17 cellular contexts compared by ENCODE assay signal in the genomic region with DNA sequence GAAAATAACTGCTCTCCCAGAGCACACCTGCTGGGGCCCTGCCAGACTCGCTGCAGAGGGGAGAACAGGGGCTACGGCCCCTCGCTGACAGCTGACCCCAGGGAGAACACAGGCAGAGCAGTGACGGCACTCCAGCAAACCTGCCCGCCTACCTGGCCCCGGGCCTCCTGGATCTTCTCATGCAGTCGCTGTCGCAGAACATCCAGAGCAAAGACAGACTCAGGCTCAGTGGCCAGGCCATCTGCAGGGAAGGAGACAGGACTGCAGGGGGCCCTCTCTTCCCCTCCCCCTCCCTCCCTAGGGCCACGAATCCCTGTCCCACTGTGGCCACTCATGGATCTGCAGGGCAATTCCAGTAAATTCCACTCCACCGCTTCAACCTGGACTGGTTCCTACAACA. TPM values are rescaled to one million over a fixed set of nuclear protein-coding genes. Genes with fewer than 3 reads are reported as not detected.
DNase-seq lines count a peak whose midpoint lies in the region; ATAC-seq, FAIRE-seq and TF ChIP-seq lines count a peak whose summit lies in the region.
"Had no signal": no experiment of that assay in that cellular context is flagged by ENCODE, and none has a peak within 500 bp of the region (broad histone marks: within the 10 kb centered on the region; RNA-seq: fewer than 3 reads in every experiment).

No MANE protein-coding gene starts in this region.

- H3K14ac ChIP-seq in neuronal stem cell (ENCODE audit: low read length): no peak overlapping the region

- FAIRE-seq in astrocyte (lab: Jason Lieb, UNC): no peak
- FAIRE-seq: G401.6, GM19239 had no signal

- TF ChIP-seq CTCF in DND-41 (IDR thresholded peaks at IDR 0.05; ENCODE audit: borderline replicate concordance, extremely low read depth, low read length, poor library complexity, severe bottlenecking) (no peak), HFFc6 (IDR thresholded peaks at IDR 0.05) (peak; percentile 48), astrocyte (IDR thresholded peaks at IDR 0.05; ENCODE audit: insufficient read depth, low read depth, low read length) (no peak)

- peaks cover 4% of the 10 kb centered on the region; the same call in 1 of the 2 replicates for H3K27me3 Mint-ChIP-seq in HFFc6 (ENCODE audit: insufficient read depth)
- H3K27me3 Mint-ChIP-seq in astrocyte (ENCODE audit: low read depth, unreplicated experiment): no peaks in the 10 kb centered on the region
- no peaks in the 10 kb centered on the region for H3K27me3 Mint-ChIP-seq in naive B cell
- H3K27me3 Mint-ChIP-seq: CD8-positive, alpha-beta memory T cell; natural killer cell treated with Interleukin-12 subunit alpha and Interleukin-12 subunit beta and Interleukin-15 and Interleukin-18, amount 100 ng/mL, for 72 hours had no signal

- no peak overlapping the region for H2BK5ac ChIP-seq in neuronal stem cell (ENCODE audit: low read length)

- H3K27me3 ChIP-seq in DND-41 (ENCODE audit: insufficient read depth, low read length, poor library complexity) (no peaks in the 10 kb centered on the region), astrocyte (ENCODE audit: insufficient read depth, low read length) (no peaks in the 10 kb centered on the region), neuronal stem cell (ENCODE audit: control insufficient read depth in 3 of 3, insufficient read depth in 3 of 3, low read depth in 1 of 3, low read length in 3 of 3) (no peaks in the 10 kb centered on the region)

- no peak overlapping the region; the same call in 1 of the 2 replicates for H3K4me3 Mint-ChIP-seq in HFFc6
- H3K4me3 Mint-ChIP-seq in astrocyte (ENCODE audit: unreplicated experiment): peak overlapping the region; percentile 14
- peak overlapping the region in 5 of 8 donors; percentile 30 to 97 (median 63) for H3K4me3 Mint-ChIP-seq in naive B cell
- H3K4me3 Mint-ChIP-seq: natural killer cell treated with Interleukin-12 subunit alpha and Interleukin-12 subunit beta and Interleukin-15 and Interleukin-18, amount 100 ng/mL, for 72 hours had no signal

- H3K9me3 ChIP-seq in DND-41 (ENCODE audit: insufficient read depth, low read length, severe bottlenecking): no peaks in the 10 kb centered on the region
- H3K9me3 ChIP-seq in astrocyte (ENCODE audit: insufficient read depth, low read depth, low read length): no peaks in the 10 kb centered on the region
- no peaks in the 10 kb centered on the region for H3K9me3 ChIP-seq in neuronal stem cell (replicated peaks in 1 of 2; ENCODE audit: control insufficient read depth in 2 of 2, insufficient read depth in 1 of 2, low read depth in 1 of 2, low read length in 2 of 2)

- WGBS in neuronal stem cell (ENCODE audit: extremely low coverage in 2 of 2, insufficient read length in 2 of 2, insufficient replicate concordance in 1 of 2), 2 donors: no CpG with 5 or more reads among the region's 10 CpGs

- no peaks in the 10 kb centered on the region for H3K9me3 Mint-ChIP-seq in HFFc6
- no peaks in the 10 kb centered on the region for H3K9me3 Mint-ChIP-seq in astrocyte (ENCODE audit: unreplicated experiment)
- no peaks in the 10 kb centered on the region for H3K9me3 Mint-ChIP-seq in naive B cell
- H3K9me3 Mint-ChIP-seq: CD8-positive, alpha-beta memory T cell; natural killer cell treated with Interleukin-12 subunit alpha and Interleukin-12 subunit beta and Interleukin-15 and Interleukin-18, amount 100 ng/mL, for 72 hours had no signal

- H3K9ac ChIP-seq in DND-41 (ENCODE audit: low read depth, low read length) (no peak overlapping the region), astrocyte (ENCODE audit: low read length) (no peak overlapping the region), neuronal stem cell (ENCODE audit: low read depth, low read length, poor library complexity) (no peak overlapping the region)

- H3K4me1 Mint-ChIP-seq in HFFc6 (ENCODE audit: low read depth) (peaks cover 7% of the 10 kb centered on the region), astrocyte (ENCODE audit: low read depth, unreplicated experiment) (peaks cover 14% of the 10 kb centered on the region), naive B cell (peaks cover 33 to 67% (median 56%) of the 10 kb centered on the region in 3 donors)

- DNase-seq in DND-41 (no peak), HFFc6 (no peak), astrocyte (ENCODE audit: low read depth) (no peak), naive B cell (no peak), GF-D8 (lab: John Stamatoyannopoulos, UW) (no peak), neuronal stem cell (ENCODE audit: low spot score) (no peak)
- DNase-seq in stimulated activated CD4-positive, alpha-beta T cell treated with anti-CD3 and anti-CD28 coated beads, Interleukin-12 subunit alpha, Interleukin-12 subunit beta, amount 100 ng/mL, for 4 hours: no peak
- DNase-seq: hippocampal formation; NCI-H1105 treated with DMSO at 0.1 percent for 48 hours; NCI-H226; right cardiac atrium; stimulated activated naive CD4-positive, alpha-beta T cell treated with Interleukin-2 at 50 U/mL for 16 hours had no signal

- no peak overlapping the region for H2BK12ac ChIP-seq in neuronal stem cell (ENCODE audit: low read length)

- H3K36me3 ChIP-seq in DND-41 (ENCODE audit: insufficient read depth, low read length) (peaks cover 47% of the 10 kb centered on the region), astrocyte (ENCODE audit: insufficient read depth, low read length) (peaks cover 24% of the 10 kb centered on the region), neuronal stem cell (replicated peaks in 1 of 2; ENCODE audit: control insufficient read depth in 2 of 2, insufficient read depth in 2 of 2, low read length in 2 of 2) (peaks cover 36 to 62% of the 10 kb centered on the region in 2 donors)

- H3K4me1 ChIP-seq in DND-41 (ENCODE audit: insufficient read depth, low read length) (peaks cover 30% of the 10 kb centered on the region), astrocyte (ENCODE audit: insufficient read depth, low read length) (peaks cover 7% of the 10 kb centered on the region), neuronal stem cell (ENCODE audit: control insufficient read depth in 2 of 2, insufficient read depth in 1 of 2, low read depth in 1 of 2, low read length in 2 of 2) (peaks cover 5 to 6% of the 10 kb centered on the region in 2 donors)

- H2BK15ac ChIP-seq in neuronal stem cell (ENCODE audit: low read length): no peak overlapping the region

- no peak overlapping the region for H2BK120ac ChIP-seq in neuronal stem cell (ENCODE audit: low read depth, low read length)

- no peak overlapping the region for H3K4ac ChIP-seq in neuronal stem cell (ENCODE audit: low read length)

- H3K23ac ChIP-seq in neuronal stem cell (ENCODE audit: low read depth, low read length, poor library complexity): no peak overlapping the region

- H3K27ac Mint-ChIP-seq in HFFc6 (no peak overlapping the region), astrocyte (ENCODE audit: unreplicated experiment) (no peak overlapping the region), naive B cell (no peak overlapping the region)

- H3K4me2 ChIP-seq in DND-41 (ENCODE audit: insufficient read depth, low read length) (peak overlapping the region; percentile 95; the same call in 1 of the 2 replicates), astrocyte (ENCODE audit: low read length) (no peak overlapping the region), neuronal stem cell (ENCODE audit: insufficient read depth, low read length, poor library complexity, severe bottlenecking) (no peak overlapping the region)

- peaks cover 12% of the 10 kb centered on the region for H3K79me1 ChIP-seq in neuronal stem cell (ENCODE audit: low read depth, low read length)

- H2AFZ ChIP-seq in DND-41 (ENCODE audit: low read depth, low read length) (no peak overlapping the region), astrocyte (ENCODE audit: low read depth, low read length) (no peak overlapping the region), neuronal stem cell (ENCODE audit: low read length) (no peak overlapping the region)

- peaks cover 41% of the 10 kb centered on the region for H4K20me1 ChIP-seq in DND-41 (ENCODE audit: insufficient read depth, low read length)
- H4K20me1 ChIP-seq in astrocyte (ENCODE audit: insufficient read depth, low read length): peaks cover 40% of the 10 kb centered on the region

- H3K4me3 ChIP-seq in DND-41 (ENCODE audit: low read depth in 1 of 2, low read length in 2 of 2): no peak overlapping the region
- H3K4me3 ChIP-seq in astrocyte (ENCODE audit: insufficient read depth, low read depth, low read length): no peak overlapping the region
- no peak overlapping the region for H3K4me3 ChIP-seq in neuronal stem cell (ENCODE audit: low read length in 2 of 2)

- H3K27ac ChIP-seq in DND-41 (ENCODE audit: low read length): no peak overlapping the region
- H3K27ac ChIP-seq in astrocyte (ENCODE audit: low read depth, low read length): no peak overlapping the region
- no peak overlapping the region for H3K27ac ChIP-seq in neuronal stem cell (replicated peaks; ENCODE audit: low read length)

- H2AK5ac ChIP-seq in neuronal stem cell (ENCODE audit: low read depth, low read length): no peak overlapping the region

- H4K91ac ChIP-seq in neuronal stem cell (ENCODE audit: low read depth, low read length, poor library complexity): no peak overlapping the region

- no peak overlapping the region for H4K8ac ChIP-seq in neuronal stem cell (ENCODE audit: low read depth, low read length)

- H3K79me2 ChIP-seq in DND-41 (ENCODE audit: insufficient read depth, low read length) (peaks cover 33% of the 10 kb centered on the region), astrocyte (ENCODE audit: insufficient read depth, low read length) (peaks cover 36% of the 10 kb centered on the region)

- ATAC-seq in DND-41 (ENCODE audit: insufficient read depth, low read depth) (no peak), naive B cell (ENCODE audit: low read depth in 2 of 2) (no peak)
- ATAC-seq: left lobe of liver; natural killer cell treated with Interleukin-12 subunit alpha and Interleukin-12 subunit beta and Interleukin-15 and Interleukin-18, amount 100 ng/mL, for 72 hours; right cardiac atrium had no signal

- no peak overlapping the region for H3K18ac ChIP-seq in neuronal stem cell (ENCODE audit: low read length)

- H3K36me3 Mint-ChIP-seq in HFFc6 (ENCODE audit: low read depth) (peaks cover 31% of the 10 kb centered on the region), astrocyte (ENCODE audit: low read depth, unreplicated experiment) (peaks cover 14% of the 10 kb centered on the region), naive B cell (peaks cover 0 to 7% of the 10 kb centered on the region in 2 donors)

RNA-seq across cellular contexts. Expression of a gene that starts 2.4 kb away (rescaled TPM):
- total RNA-seq in HFFc6 (2021; fragmentation: NEBNext Ultra II Directional; extraction: Animal tissue kit (Norgen Biotek cat#: 25700)): 10 to 100 TPM; 11.2 to 19.3 (median 13.5) TPM
- 22.2 and 25.1 TPM in 2 replicates for total RNA-seq in astrocyte
- polyA plus RNA-seq in naive B cell (ENCODE audit: low read depth in 6 of 6): 10 to 100 TPM in 1 of 6 donors, 1 to 10 TPM in 4, under 1 TPM in 1; 0.09 to 13.0 (median 6.8) TPM
- 11.6 TPM for polyA plus RNA-seq in neuronal stem cell (2013, experiment 1 of 2)
- 11.5 TPM for polyA plus RNA-seq in neuronal stem cell (2013, experiment 2 of 2)

RNA-seq across cellular contexts. Expression of a gene that starts 14.4 kb away (rescaled TPM):
- 10 to 100 TPM; 17.9 to 22.3 (median 20.8) TPM for total RNA-seq in HFFc6 (2021; fragmentation: NEBNext Ultra II Directional; extraction: Animal tissue kit (Norgen Biotek cat#: 25700))
- 25.2 and 28.8 TPM in 2 replicates for total RNA-seq in astrocyte
- polyA plus RNA-seq in naive B cell (ENCODE audit: low read depth in 6 of 6): 10 to 100 TPM; 14.9 to 36.8 (median 20.2) TPM
- 34.2 TPM for polyA plus RNA-seq in neuronal stem cell (2013, experiment 1 of 2)
- 35.9 TPM for polyA plus RNA-seq in neuronal stem cell (2013, experiment 2 of 2)

RNA-seq across cellular contexts. Expression of a gene that starts 14.5 kb away (rescaled TPM):
- 1,000 to 10,000 TPM; 2,011 to 2,156 (median 2,046) TPM for total RNA-seq in HFFc6 (2021; fragmentation: NEBNext Ultra II Directional; extraction: Animal tissue kit (Norgen Biotek cat#: 25700))
- total RNA-seq in astrocyte: 1,213 and 1,364 TPM in 2 replicates
- polyA plus RNA-seq in naive B cell (ENCODE audit: low read depth in 6 of 6): 1,000 to 10,000 TPM in 5 of 6 donors, 100 to 1,000 TPM in 1; 715 to 1,392 (median 1,075) TPM
- 3,338 TPM for polyA plus RNA-seq in neuronal stem cell (2013, experiment 1 of 2)
- polyA plus RNA-seq in neuronal stem cell (2013, experiment 2 of 2): 3,301 TPM

RNA-seq across cellular contexts. Expression of a gene that starts 22.7 kb away (rescaled TPM):
- total RNA-seq in HFFc6 (2021; fragmentation: NEBNext Ultra II Directional; extraction: Animal tissue kit (Norgen Biotek cat#: 25700)): 10 to 100 TPM; 25.3 to 29.1 (median 26.8) TPM
- 35.7 and 35.9 TPM in 2 replicates for total RNA-seq in astrocyte
- polyA plus RNA-seq in naive B cell (ENCODE audit: low read depth in 6 of 6): 100 to 1,000 TPM in 1 of 6 donors, 10 to 100 TPM in 5; 77.6 to 142 (median 94.1) TPM
- polyA plus RNA-seq in neuronal stem cell (2013, experiment 1 of 2): 34.2 TPM
- polyA plus RNA-seq in neuronal stem cell (2013, experiment 2 of 2): 33.7 TPM

RNA-seq across cellular contexts. Expression of a gene that starts 22.8 kb away (rescaled TPM):
- total RNA-seq in HFFc6 (2021; fragmentation: NEBNext Ultra II Directional; extraction: Animal tissue kit (Norgen Biotek cat#: 25700)): 10 to 100 TPM; 16.6 to 20.9 (median 18.2) TPM
- total RNA-seq in astrocyte: 18.8 and 20.0 TPM in 2 replicates
- 10 to 100 TPM; 21.6 to 40.5 (median 28.1) TPM for polyA plus RNA-seq in naive B cell (ENCODE audit: low read depth in 6 of 6)
- 22.0 TPM for polyA plus RNA-seq in neuronal stem cell (2013, experiment 1 of 2)
- 22.0 TPM for polyA plus RNA-seq in neuronal stem cell (2013, experiment 2 of 2)
